ENCODE assay signal across 21 cellular contexts in genomic region chr3:43302116-43302880, GRCh38. TPM values are rescaled to one million over a fixed set of nuclear protein-coding genes. Genes with fewer than 3 reads are reported as not detected.
DNase-seq lines count a peak whose midpoint lies in the region; ATAC-seq, FAIRE-seq and TF ChIP-seq lines count a peak whose summit lies in the region.
"Had no signal": no experiment of that assay in that cellular context is flagged by ENCODE, and none has a peak within 500 bp of the region (broad histone marks: within the 10 kb centered on the region; RNA-seq: fewer than 3 reads in every experiment).

No MANE protein-coding gene starts in this region.

- no peak for TF ChIP-seq EP300 in suprapubic skin (IDR thresholded peaks at IDR 0.05)

- H3K9me3 ChIP-seq in naive thymus-derived CD4-positive, alpha-beta T cell (ENCODE audit: control insufficient read depth in 2 of 3, low read length in 3 of 3) = no peaks in the 10 kb centered on the region
- no peaks in the 10 kb centered on the region for H3K9me3 ChIP-seq in mesenchymal stem cell (ENCODE audit: control insufficient read depth, low read length)
- H3K9me3 ChIP-seq in suprapubic skin = no peaks in the 10 kb centered on the region
- H3K9me3 ChIP-seq: spleen, thyroid gland had no signal

- H3K79me1 ChIP-seq in mesenchymal stem cell (replicated peaks; ENCODE audit: low read length, poor library complexity, severe bottlenecking) = peaks cover 13% of the 10 kb centered on the region

- no peak overlapping the region for H2AFZ ChIP-seq in mesenchymal stem cell (ENCODE audit: low read depth, low read length)
- H2AFZ ChIP-seq: GM23338 had no signal

- H3K36me3 Mint-ChIP-seq in activated T-cell treated with anti-CD3 and anti-CD28 coated beads, Interleukin-2, amount 50 U/mL, for 24 hours (ENCODE audit: low read depth) = peaks cover 55% of the 10 kb centered on the region
- peaks cover 47% of the 10 kb centered on the region for H3K36me3 Mint-ChIP-seq in activated T-helper 1 cell treated with anti-CD3 and anti-CD28 coated beads, Interleukin-12 subunit alpha, Interleukin-12 subunit beta, Interleukin-2, Interleukin-4 antibody, amounts not matched to agents 30 ng/mL and 10 ng/mL and 1 ng/mL, durations not matched to agents 14 hours and 24 hours and 36 hours (ENCODE audit: low read depth)
- H3K36me3 Mint-ChIP-seq in naive thymus-derived CD4-positive, alpha-beta T cell = peaks cover 12 to 39% (median 39%) of the 10 kb centered on the region in 5 donors

- no peak overlapping the region for H2BK5ac ChIP-seq in mesenchymal stem cell (ENCODE audit: low read depth, low read length, poor library complexity, severe bottlenecking)

- no peaks in the 10 kb centered on the region for H3K27me3 ChIP-seq in naive thymus-derived CD4-positive, alpha-beta T cell (ENCODE audit: control insufficient read depth in 2 of 2, insufficient read depth in 2 of 2, low read length in 2 of 2)
- H3K27me3 ChIP-seq in mesenchymal stem cell (ENCODE audit: control insufficient read depth in 1 of 2, insufficient read depth in 1 of 2, low read length in 2 of 2) (no peaks in the 10 kb centered on the region), suprapubic skin (no peaks in the 10 kb centered on the region)
- H3K27me3 ChIP-seq: spleen, thyroid gland had no signal

- H3K4me3 Mint-ChIP-seq in activated T-cell treated with anti-CD3 and anti-CD28 coated beads, Interleukin-2, amount 50 U/mL, for 24 hours = no peak overlapping the region
- H3K4me3 Mint-ChIP-seq in activated T-helper 1 cell treated with anti-CD3 and anti-CD28 coated beads, Interleukin-12 subunit alpha, Interleukin-12 subunit beta, Interleukin-2, Interleukin-4 antibody, amounts not matched to agents 30 ng/mL and 10 ng/mL and 1 ng/mL, durations not matched to agents 14 hours and 24 hours and 36 hours = peak overlapping the region; percentile 57
- H3K4me3 Mint-ChIP-seq in naive thymus-derived CD4-positive, alpha-beta T cell = peak overlapping the region; percentile 51 to 86 (median 72)
- H3K4me3 Mint-ChIP-seq: GM23338; stimulated activated naive B cell treated with anti-CD40 and anti-IgM and Interleukin-4, amounts not matched to agents 10 μg/mL and 1 μg/mL and 100 μg/mL, for 72 hours had no signal

- H4K91ac ChIP-seq in mesenchymal stem cell (ENCODE audit: low read length) = no peak overlapping the region

- ATAC-seq in naive thymus-derived CD4-positive, alpha-beta T cell = no peak
- no peak for ATAC-seq in HG03135 (IDR thresholded peaks at IDR 0.05; ENCODE audit: unreplicated experiment)
- ATAC-seq: GM12878; GM23338; stimulated activated naive B cell treated with anti-CD40 and anti-IgM and Interleukin-4, amounts not matched to agents 10 μg/mL and 1 μg/mL and 100 μg/mL, for 72 hours had no signal

- no peak overlapping the region for H3K18ac ChIP-seq in mesenchymal stem cell (ENCODE audit: low read depth in 1 of 2, low read length in 2 of 2)

- H2AK5ac ChIP-seq in mesenchymal stem cell (ENCODE audit: low read length, severe bottlenecking) = no peak overlapping the region

- H3K27me3 Mint-ChIP-seq in activated T-cell treated with anti-CD3 and anti-CD28 coated beads, Interleukin-2, amount 50 U/mL, for 24 hours = no peaks in the 10 kb centered on the region
- no peaks in the 10 kb centered on the region for H3K27me3 Mint-ChIP-seq in activated T-helper 1 cell treated with anti-CD3 and anti-CD28 coated beads, Interleukin-12 subunit alpha, Interleukin-12 subunit beta, Interleukin-2, Interleukin-4 antibody, amounts not matched to agents 30 ng/mL and 10 ng/mL and 1 ng/mL, durations not matched to agents 14 hours and 24 hours and 36 hours (ENCODE audit: insufficient read depth)
- H3K27me3 Mint-ChIP-seq in naive thymus-derived CD4-positive, alpha-beta T cell = no peaks in the 10 kb centered on the region
- H3K27me3 Mint-ChIP-seq: stimulated activated naive B cell treated with anti-CD40 and anti-IgM and Interleukin-4, amounts not matched to agents 10 μg/mL and 1 μg/mL and 100 μg/mL, for 72 hours had no signal

- no peak overlapping the region for H3K4me3 ChIP-seq in naive thymus-derived CD4-positive, alpha-beta T cell (ENCODE audit: low read length)
- H3K4me3 ChIP-seq in mesenchymal stem cell (ENCODE audit: insufficient read depth in 1 of 2, low read depth in 1 of 2, low read length in 2 of 2) = no peak overlapping the region
- H3K4me3 ChIP-seq in suprapubic skin = no peak overlapping the region
- H3K4me3 ChIP-seq: GM12878, GM23338, spleen, thyroid gland had no signal

- no peak overlapping the region for H3K4me2 ChIP-seq in mesenchymal stem cell (ENCODE audit: low read length, poor library complexity, severe bottlenecking)
- H3K4me2 ChIP-seq: GM23338 had no signal

- no peak overlapping the region for H3K9ac ChIP-seq in mesenchymal stem cell (ENCODE audit: low read length)

- H3K4me1 ChIP-seq in naive thymus-derived CD4-positive, alpha-beta T cell (ENCODE audit: control insufficient read depth in 2 of 2, insufficient read depth in 2 of 2, low read length in 2 of 2) = peaks cover 54 to 71% of the 10 kb centered on the region in 2 donors
- H3K4me1 ChIP-seq in mesenchymal stem cell (ENCODE audit: control insufficient read depth, insufficient read depth, low read depth, low read length) (no peaks in the 10 kb centered on the region), suprapubic skin (peaks cover 21% of the 10 kb centered on the region)

- TF ChIP-seq POLR2A in H54 (IDR thresholded peaks at IDR 0.05; ENCODE audit: low read depth, low read length) = no peak
- no peak for TF ChIP-seq POLR2A in suprapubic skin (IDR thresholded peaks at IDR 0.05)

- no peak overlapping the region for H2BK12ac ChIP-seq in mesenchymal stem cell (ENCODE audit: low read length in 2 of 2)

- WGBS in mesenchymal stem cell = no CpG with 5 or more reads among the region's 1 CpG
- 68% methylated on average over 1 of the region's 1 CpG for WGBS in suprapubic skin

- FAIRE-seq in H54 (lab: Jason Lieb, UNC) = peak; percentile 30
- FAIRE-seq: GM12878 had no signal

- intact Hi-C loops in activated T-helper 1 cell treated with anti-CD3 and anti-CD28 coated beads, Interleukin-12 subunit alpha, Interleukin-12 subunit beta, Interleukin-2, Interleukin-4 antibody, amounts not matched to agents 30 ng/mL and 10 ng/mL and 1 ng/mL, durations not matched to agents 14 hours and 24 hours and 36 hours (cut with micrococcal nuclease) = no loop called here
- intact Hi-C loops in naive thymus-derived CD4-positive, alpha-beta T cell (cut with micrococcal nuclease) = loop anchor here in 1 of 2 donors (2.0 kb wide), 2 partner anchors 13 to 15 kb away; no protein-coding TSS in a partner anchor

- no peak for TF ChIP-seq CTCF in suprapubic skin (IDR thresholded peaks at IDR 0.05)

- no peak overlapping the region for H3K23ac ChIP-seq in mesenchymal stem cell (ENCODE audit: low read length in 2 of 2)

- CTCF ChIA-PET in naive thymus-derived CD4-positive, alpha-beta T cell (lab: Charles Lee) = interaction anchor here (0.7 kb wide), 3 partner anchors 44 to 76 kb away, joined by 3 to 4 read pairs (median 3); no protein-coding TSS in a partner anchor

- H2BK120ac ChIP-seq in mesenchymal stem cell (ENCODE audit: low read depth, low read length) = no peak overlapping the region

- H3K36me3 ChIP-seq in naive thymus-derived CD4-positive, alpha-beta T cell (ENCODE audit: control insufficient read depth in 2 of 3, insufficient read depth in 3 of 3, low read length in 3 of 3) = peaks cover 0 to 21% (median 0%) of the 10 kb centered on the region in 3 experiments
- H3K36me3 ChIP-seq in mesenchymal stem cell (ENCODE audit: control insufficient read depth in 1 of 2, insufficient read depth in 2 of 2, low read depth in 1 of 2, low read length in 2 of 2) (peaks cover 0 to 27% of the 10 kb centered on the region in 2 experiments), suprapubic skin (peaks cover 26% of the 10 kb centered on the region)

- peaks cover 75% of the 10 kb centered on the region for H3K4me1 Mint-ChIP-seq in activated T-cell treated with anti-CD3 and anti-CD28 coated beads, Interleukin-2, amount 50 U/mL, for 24 hours (ENCODE audit: low read depth)
- peaks cover 69% of the 10 kb centered on the region for H3K4me1 Mint-ChIP-seq in activated T-helper 1 cell treated with anti-CD3 and anti-CD28 coated beads, Interleukin-12 subunit alpha, Interleukin-12 subunit beta, Interleukin-2, Interleukin-4 antibody, amounts not matched to agents 30 ng/mL and 10 ng/mL and 1 ng/mL, durations not matched to agents 14 hours and 24 hours and 36 hours (ENCODE audit: low read depth)
- H3K4me1 Mint-ChIP-seq in naive thymus-derived CD4-positive, alpha-beta T cell = peaks cover 41 to 94% (median 85%) of the 10 kb centered on the region in 7 donors
- H3K4me1 Mint-ChIP-seq: GM23338 had no signal

- peak overlapping the region; percentile 89 for H3K27ac ChIP-seq in naive thymus-derived CD4-positive, alpha-beta T cell (ENCODE audit: low read depth, low read length)
- no peak overlapping the region for H3K27ac ChIP-seq in mesenchymal stem cell (ENCODE audit: low read length, poor library complexity, severe bottlenecking)
- H3K27ac ChIP-seq in suprapubic skin = no peak overlapping the region
- H3K27ac ChIP-seq: thyroid gland had no signal

- H3K4ac ChIP-seq in mesenchymal stem cell (ENCODE audit: low read depth in 1 of 2, low read length in 2 of 2) = no peak overlapping the region

- peak overlapping the region; percentile 63 for H3K27ac Mint-ChIP-seq in activated T-cell treated with anti-CD3 and anti-CD28 coated beads, Interleukin-2, amount 50 U/mL, for 24 hours
- H3K27ac Mint-ChIP-seq in activated T-helper 1 cell treated with anti-CD3 and anti-CD28 coated beads, Interleukin-12 subunit alpha, Interleukin-12 subunit beta, Interleukin-2, Interleukin-4 antibody, amounts not matched to agents 30 ng/mL and 10 ng/mL and 1 ng/mL, durations not matched to agents 14 hours and 24 hours and 36 hours = peak overlapping the region; percentile 88
- peak overlapping the region; percentile 74 to 96 (median 91) for H3K27ac Mint-ChIP-seq in naive thymus-derived CD4-positive, alpha-beta T cell
- H3K27ac Mint-ChIP-seq: GM23338; stimulated activated naive B cell treated with anti-CD40 and anti-IgM and Interleukin-4, amounts not matched to agents 10 μg/mL and 1 μg/mL and 100 μg/mL, for 72 hours had no signal

- DNase-seq in activated T-cell treated with anti-CD3 and anti-CD28 coated beads, Interleukin-2, amount 50 U/mL, for 24 hours = no peak
- DNase-seq in activated T-cell treated with anti-CD3 and anti-CD28 coated beads, Interleukin-2, amount 50 U/mL, for 48 hours = no peak
- DNase-seq in H54 (ENCODE audit: insufficient read length, low spot score) = no peak
- no peak for DNase-seq in activated T-helper 1 cell treated with anti-CD3 and anti-CD28 coated beads, Interleukin-12 subunit alpha, Interleukin-12 subunit beta, Interleukin-2, Interleukin-4 antibody, amounts not matched to agents 30 ng/mL and 10 ng/mL and 1 ng/mL, durations not matched to agents 14 hours and 24 hours and 36 hours (ENCODE audit: low spot score)
- no peak for DNase-seq in naive thymus-derived CD4-positive, alpha-beta T cell
- no peak for DNase-seq in mesenchymal stem cell
- no peak for DNase-seq in suprapubic skin (ENCODE audit: low spot score in 2 of 2)
- DNase-seq: activated CD4-positive, CD25-positive, alpha-beta regulatory T cell treated with anti-CD3 and anti-CD28 coated beads, Interleukin-2, amount 50 U/mL, for 72 hours; activated CD8-positive, alpha-beta memory T cell treated with anti-CD3 and anti-CD28 coated beads, Interleukin-2, amount 50 U/mL, for 4 hours; Calu3; MM.1S; NCI-H1417 treated with DMSO at 0.1 percent for 48 hours; retina; SHP77; spleen; stimulated activated CD4-positive, alpha-beta T cell treated with anti-CD3 and anti-CD28 coated beads, Interleukin-2, amount 100 ng/mL, for 48 hours; stimulated activated naive B cell treated with anti-CD40 and anti-IgM and Interleukin-4, amounts not matched to agents 10 μg/mL and 1 μg/mL and 100 μg/mL, for 72 hours; thyroid gland had no signal

- no peak overlapping the region for H3K14ac ChIP-seq in mesenchymal stem cell (ENCODE audit: low read length in 2 of 2)

- no peaks in the 10 kb centered on the region for H3K9me3 Mint-ChIP-seq in activated T-cell treated with anti-CD3 and anti-CD28 coated beads, Interleukin-2, amount 50 U/mL, for 24 hours
- H3K9me3 Mint-ChIP-seq in activated T-helper 1 cell treated with anti-CD3 and anti-CD28 coated beads, Interleukin-12 subunit alpha, Interleukin-12 subunit beta, Interleukin-2, Interleukin-4 antibody, amounts not matched to agents 30 ng/mL and 10 ng/mL and 1 ng/mL, durations not matched to agents 14 hours and 24 hours and 36 hours = no peaks in the 10 kb centered on the region
- no peaks in the 10 kb centered on the region for H3K9me3 Mint-ChIP-seq in naive thymus-derived CD4-positive, alpha-beta T cell
- H3K9me3 Mint-ChIP-seq: GM23338; stimulated activated naive B cell treated with anti-CD40 and anti-IgM and Interleukin-4, amounts not matched to agents 10 μg/mL and 1 μg/mL and 100 μg/mL, for 72 hours had no signal

- H2BK15ac ChIP-seq in mesenchymal stem cell (ENCODE audit: low read depth, poor library complexity, severe bottlenecking) = no peak overlapping the region

- no peak overlapping the region for H4K8ac ChIP-seq in mesenchymal stem cell (ENCODE audit: low read length)

- POLR2A ChIA-PET in naive thymus-derived CD4-positive, alpha-beta T cell (lab: Charles Lee) = interaction anchor here (0.6 to 1.9 kb wide), 6 partner anchors 13 to 200 kb away, joined by 3 to 7 read pairs (median 3); partner anchors contain the start of gene SNRK

RNA-seq across cellular contexts. Expression of gene SNRK, which starts 16.0 kb away (rescaled TPM):
- total RNA-seq in activated T-helper 1 cell treated with anti-CD3 and anti-CD28 coated beads, Interleukin-12 subunit alpha, Interleukin-12 subunit beta, Interleukin-2, Interleukin-4 antibody, amounts not matched to agents 30 ng/mL and 10 ng/mL and 1 ng/mL, durations not matched to agents 14 hours and 24 hours and 36 hours = 37.7 and 38.1 TPM in 2 replicates
- 100 to 1,000 TPM in 4 of 5 experiments, 10 to 100 TPM in 1; 71.9 to 176 (median 146) TPM for total RNA-seq in naive thymus-derived CD4-positive, alpha-beta T cell
- 10 to 100 TPM; 63.4 to 66.2 TPM for polyA plus RNA-seq in naive thymus-derived CD4-positive, alpha-beta T cell
- polyA plus RNA-seq in mesenchymal stem cell (2013, experiment 1 of 2) = 13.9 TPM
- polyA plus RNA-seq in mesenchymal stem cell (2013, experiment 2 of 2) = 13.7 TPM
- 100 to 1,000 TPM; 107 to 213 (median 177) TPM for total RNA-seq in suprapubic skin
